Comparison of ENCODE assay signal across 8 cellular contexts in the genomic region with DNA sequence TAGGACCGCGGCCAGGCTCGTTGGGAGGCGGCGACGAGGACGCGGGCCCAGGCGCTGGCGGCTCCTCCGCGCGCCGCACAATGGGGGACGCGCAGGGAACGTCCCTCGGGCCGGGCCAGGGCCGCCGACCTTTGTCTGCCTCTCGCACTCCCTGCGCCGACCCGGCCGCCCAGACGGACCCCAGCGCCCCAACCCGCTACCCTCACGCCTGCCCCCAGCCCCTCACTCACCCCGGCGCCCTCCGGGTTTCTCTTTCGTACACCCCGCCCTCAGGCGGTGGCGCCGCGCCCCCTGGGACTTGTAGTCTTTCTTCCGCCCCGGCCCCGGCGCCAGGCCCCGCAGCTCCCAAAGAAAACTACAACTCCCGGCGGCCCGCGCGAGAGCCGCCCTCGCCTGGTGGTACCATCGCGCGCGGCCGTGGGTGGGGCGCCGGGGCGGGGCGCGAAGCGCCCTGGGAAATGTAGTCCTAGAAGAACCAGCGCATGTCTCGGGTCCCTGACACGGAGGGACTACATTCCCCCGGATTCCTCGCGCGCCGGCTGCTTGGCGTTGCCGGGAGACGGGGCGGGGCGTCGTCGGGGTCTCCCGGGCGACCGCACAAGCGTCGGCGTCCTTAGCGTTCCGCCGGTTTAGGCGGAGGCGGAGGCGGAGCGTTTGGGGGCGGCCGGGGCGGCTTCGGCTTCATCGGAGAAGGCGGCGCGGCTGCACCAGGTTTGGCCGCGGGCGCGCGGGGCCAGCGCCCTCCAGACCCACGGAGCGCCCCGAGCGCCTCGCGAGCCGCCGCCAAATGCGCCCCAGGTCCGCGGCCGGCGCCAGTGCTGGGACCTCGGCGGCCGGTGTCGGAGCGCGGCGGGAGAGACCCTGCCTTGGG. TPM values are rescaled to one million over a fixed set of nuclear protein-coding genes. Genes with fewer than 3 reads are reported as not detected.
DNase-seq lines count a peak whose midpoint lies in the region; ATAC-seq and TF ChIP-seq lines count a peak whose summit lies in the region.

A gene (minus strand): TSS at position 260 of the 871 bp plus-strand sequence. CDS start 24,546 bp downstream, outside the sequence.

- H3K4me3 ChIP-seq in PC-9 = peak within 1 kb of the TSS; percentile 75

- no peak for TF ChIP-seq CTCF in PC-9 (conservative IDR thresholded peaks at IDR 0.05)

- no peak within 1 kb of the TSS for H3K27ac ChIP-seq in PC-9

- no peak for TF ChIP-seq POLR2A in erythroblast (IDR thresholded peaks at IDR 0.05; ENCODE audit: low read length)

- H3F3A ChIP-seq in PC-9 (ENCODE audit: insufficient read depth, low read depth) = no peaks in the 10 kb centered on the region; the same call in 1 of the 2 replicates

- H3K36me3 ChIP-seq in PC-9 (ENCODE audit: low read depth) = peaks cover 11% of the 10 kb centered on the region; the same call in 1 of the 2 replicates

- peak within 1 kb of the TSS; percentile 94 for H3K4me2 ChIP-seq in PC-9

- DNase-seq in DMS 273 treated with DMSO at 0.1 percent for 48 hours (lab: John Stamatoyannopoulos, UW) = peak; percentile 95
- DNase-seq in PC-9 = peak; percentile 90 to 99
- DNase-seq in activated T-cell treated with anti-CD3 and anti-CD28 coated beads for 48 hours (ENCODE audit: low read depth) = peak; percentile 99
- DNase-seq in erythroblast (lab: John Stamatoyannopoulos, UW) = peak; percentile 97 to 98
- peak; percentile 99 for DNase-seq in mucosa of gallbladder (ENCODE audit: low spot score)
- DNase-seq in stimulated activated CD8-positive, alpha-beta memory T cell treated with anti-CD3 and anti-CD28 coated beads, Interleukin-4, amount 100 ng/mL, for 24 hours (ENCODE audit: low read depth) = peak; percentile 99

- peak; percentile 86 for ATAC-seq in GM21576 (IDR thresholded peaks at IDR 0.05; ENCODE audit: unreplicated experiment)

- POLR2A ChIA-PET in PC-9 (lab: Charles Lee; ENCODE audit: unreplicated experiment) = interaction anchor here (0.6 to 0.7 kb wide), 5 partner anchors 23 to 269 kb away, joined by 4 to 15 read pairs (median 6); no protein-coding TSS in a partner anchor

- no peaks in the 10 kb centered on the region for H3K9me2 ChIP-seq in PC-9 (ENCODE audit: insufficient read depth)

- H3K9me3 ChIP-seq in PC-9 (ENCODE audit: insufficient read depth, low read depth) = no peaks in the 10 kb centered on the region

- CTCF ChIA-PET in PC-9 (lab: Charles Lee) = interaction anchor here (0.6 kb wide), 2 partner anchors 121 to 160 kb away, joined by 3 read pairs; no protein-coding TSS in a partner anchor

- TF ChIP-seq RAD21 in Ishikawa (IDR thresholded peaks at IDR 0.05; ENCODE audit: low read depth) = no peak

- intact Hi-C loops in PC-9 (cut with micrococcal nuclease; ENCODE audit: unreplicated experiment) = loop anchor here (2.0 kb wide), 1 partner anchor 41 kb away; a partner anchor contains a TSS

- no peak for TF ChIP-seq EP300 in Ishikawa (IDR thresholded peaks at IDR 0.05; ENCODE audit: borderline replicate concordance)

- H2AFZ ChIP-seq in PC-9 = peak within 1 kb of the TSS; percentile 88

- BruUV-seq in PC-9 (replicated peaks; lab: Mats Ljungman, UMichigan) = no TSS peak

- peaks cover 7% of the 10 kb centered on the region for H3K4me1 ChIP-seq in PC-9 (replicated peaks; ENCODE audit: insufficient read depth)

- H4K20me1 ChIP-seq in PC-9 (ENCODE audit: insufficient read depth) = no peaks in the 10 kb centered on the region

- peaks cover 41% of the 10 kb centered on the region for H3K79me2 ChIP-seq in PC-9 (ENCODE audit: low read depth)

- no peaks in the 10 kb centered on the region for H3K27me3 ChIP-seq in PC-9 (ENCODE audit: insufficient read depth, low read depth)

TF ChIP-seq in Ishikawa, 13 proteins besides CTCF, POLR2A, EP300 and RAD21:
- no peak for TF ChIP-seq TEAD4 (IDR thresholded peaks at IDR 0.05)
- TF ChIP-seq ZBTB7A (IDR thresholded peaks at IDR 0.05; ENCODE audit: low read depth) = peak; percentile 91
- TF ChIP-seq, protein P1, sequence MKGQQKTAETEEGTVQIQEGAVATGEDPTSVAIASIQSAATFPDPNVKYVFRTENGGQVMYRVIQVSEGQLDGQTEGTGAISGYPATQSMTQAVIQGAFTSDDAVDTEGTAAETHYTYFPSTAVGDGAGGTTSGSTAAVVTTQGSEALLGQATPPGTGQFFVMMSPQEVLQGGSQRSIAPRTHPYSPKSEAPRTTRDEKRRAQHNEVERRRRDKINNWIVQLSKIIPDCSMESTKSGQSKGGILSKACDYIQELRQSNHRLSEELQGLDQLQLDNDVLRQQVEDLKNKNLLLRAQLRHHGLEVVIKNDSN (IDR thresholded peaks at IDR 0.05) = peak; percentile 28; the same call in 1 of the 2 replicates
- TF ChIP-seq EGR1 (IDR thresholded peaks at IDR 0.05) = peak; percentile 75
- TF ChIP-seq, protein P2, sequence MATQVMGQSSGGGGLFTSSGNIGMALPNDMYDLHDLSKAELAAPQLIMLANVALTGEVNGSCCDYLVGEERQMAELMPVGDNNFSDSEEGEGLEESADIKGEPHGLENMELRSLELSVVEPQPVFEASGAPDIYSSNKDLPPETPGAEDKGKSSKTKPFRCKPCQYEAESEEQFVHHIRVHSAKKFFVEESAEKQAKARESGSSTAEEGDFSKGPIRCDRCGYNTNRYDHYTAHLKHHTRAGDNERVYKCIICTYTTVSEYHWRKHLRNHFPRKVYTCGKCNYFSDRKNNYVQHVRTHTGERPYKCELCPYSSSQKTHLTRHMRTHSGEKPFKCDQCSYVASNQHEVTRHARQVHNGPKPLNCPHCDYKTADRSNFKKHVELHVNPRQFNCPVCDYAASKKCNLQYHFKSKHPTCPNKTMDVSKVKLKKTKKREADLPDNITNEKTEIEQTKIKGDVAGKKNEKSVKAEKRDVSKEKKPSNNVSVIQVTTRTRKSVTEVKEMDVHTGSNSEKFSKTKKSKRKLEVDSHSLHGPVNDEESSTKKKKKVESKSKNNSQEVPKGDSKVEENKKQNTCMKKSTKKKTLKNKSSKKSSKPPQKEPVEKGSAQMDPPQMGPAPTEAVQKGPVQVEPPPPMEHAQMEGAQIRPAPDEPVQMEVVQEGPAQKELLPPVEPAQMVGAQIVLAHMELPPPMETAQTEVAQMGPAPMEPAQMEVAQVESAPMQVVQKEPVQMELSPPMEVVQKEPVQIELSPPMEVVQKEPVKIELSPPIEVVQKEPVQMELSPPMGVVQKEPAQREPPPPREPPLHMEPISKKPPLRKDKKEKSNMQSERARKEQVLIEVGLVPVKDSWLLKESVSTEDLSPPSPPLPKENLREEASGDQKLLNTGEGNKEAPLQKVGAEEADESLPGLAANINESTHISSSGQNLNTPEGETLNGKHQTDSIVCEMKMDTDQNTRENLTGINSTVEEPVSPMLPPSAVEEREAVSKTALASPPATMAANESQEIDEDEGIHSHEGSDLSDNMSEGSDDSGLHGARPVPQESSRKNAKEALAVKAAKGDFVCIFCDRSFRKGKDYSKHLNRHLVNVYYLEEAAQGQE (IDR thresholded peaks at IDR 0.05; ENCODE audit: low read depth) = no peak
- TF ChIP-seq YY1 (IDR thresholded peaks at IDR 0.05; ENCODE audit: low read depth) = peak; percentile 42; the same call in 1 of the 2 replicates
- TF ChIP-seq TCF12 (IDR thresholded peaks at IDR 0.05; ENCODE audit: low read depth) = peak; percentile 35; the same call in 1 of the 2 replicates
- no peak for TF ChIP-seq NFIC (IDR thresholded peaks at IDR 0.05)
- no peak for TF ChIP-seq FOXM1 (IDR thresholded peaks at IDR 0.05; ENCODE audit: borderline replicate concordance, low read depth)
- TF ChIP-seq CREB1 (IDR thresholded peaks at IDR 0.05; ENCODE audit: low read depth) = peak; percentile 68
- TF ChIP-seq, protein P3, sequence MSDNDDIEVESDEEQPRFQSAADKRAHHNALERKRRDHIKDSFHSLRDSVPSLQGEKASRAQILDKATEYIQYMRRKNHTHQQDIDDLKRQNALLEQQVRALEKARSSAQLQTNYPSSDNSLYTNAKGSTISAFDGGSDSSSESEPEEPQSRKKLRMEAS (IDR thresholded peaks at IDR 0.05) = no peak
- peak; percentile 55; the same call in 1 of the 2 replicates for TF ChIP-seq TAF1 (IDR thresholded peaks at IDR 0.05; ENCODE audit: low read depth)
- TF ChIP-seq CEBPB (IDR thresholded peaks at IDR 0.05) = no peak
TF ChIP-seq in Ishikawa: peak in this region for 7.

RNA-seq across cellular contexts. Expression of the gene that starts here (rescaled TPM):
- 26.6 and 31.1 TPM in 2 replicates for total RNA-seq in PC-9 (2021)
- total RNA-seq in mucosa of gallbladder = 18.6 TPM
